Comparison of ENCODE assay signal across 26 cellular contexts in genomic region chr6:82841309-82841708, GRCh38.
"Had no signal": no experiment of that assay in that cellular context is flagged by ENCODE, and none has a peak within 500 bp of the region (broad histone marks: within the 10 kb centered on the region; RNA-seq: fewer than 3 reads in every experiment).

No MANE protein-coding gene starts in this region.

- H3K4me1 ChIP-seq: breast epithelium, gastrocnemius medialis, neural progenitor cell, parathyroid adenoma, psoas muscle, stomach, tibial artery, upper lobe of right lung had no signal

- H3K27ac ChIP-seq: breast epithelium, gastrocnemius medialis, neural progenitor cell, parathyroid adenoma, psoas muscle, stomach, tibial artery, upper lobe of right lung had no signal

- ATAC-seq: activated CD8-positive, alpha-beta memory T cell treated with anti-CD3 and anti-CD28 coated beads, Interleukin-2, amount 10 ng/mL, durations not matched to agents 7 days and 5 days; activated CD8-positive, alpha-beta T cell treated with anti-CD3 and anti-CD28 coated beads, Interleukin-2, amount 10 ng/mL, durations not matched to agents 7 days and 5 days; activated naive CD8-positive, alpha-beta T cell treated with anti-CD3 and anti-CD28 coated beads, Interleukin-2, amount 50 U/mL, for 24 hours; gastrocnemius medialis; psoas muscle; stimulated activated naive B cell treated with anti-CD40 and anti-IgM and Interleukin-4, amounts not matched to agents 10 μg/mL and 1 μg/mL and 100 μg/mL, for 72 hours; upper lobe of right lung had no signal

- H3K9me3 Mint-ChIP-seq: activated naive CD4-positive, alpha-beta T cell treated with anti-CD3 and anti-CD28 coated beads, Interleukin-2, amount 50 U/mL, for 24 hours; activated naive CD8-positive, alpha-beta T cell treated with anti-CD3 and anti-CD28 coated beads, Interleukin-2, amount 50 U/mL, for 24 hours; activated T-helper 2 cell treated with anti-CD3 and anti-CD28 coated beads, Interferon-gamma antibody, Interleukin-2, Interleukin-4, amounts not matched to agents 10 μg/mL and 5 μg/mL and 100 μg/mL, durations not matched to agents 14 hours and 24 hours and 36 hours; stimulated activated naive B cell treated with anti-CD40 and anti-IgM and Interleukin-4, amounts not matched to agents 10 μg/mL and 1 μg/mL and 100 μg/mL, for 72 hours had no signal

- H3K4me3 Mint-ChIP-seq: activated CD8-positive, alpha-beta memory T cell treated with anti-CD3 and anti-CD28 coated beads, Interleukin-2, amount 10 ng/mL, durations not matched to agents 7 days and 5 days; activated CD8-positive, alpha-beta T cell treated with anti-CD3 and anti-CD28 coated beads, Interleukin-2, amount 10 ng/mL, durations not matched to agents 7 days and 5 days; activated naive CD4-positive, alpha-beta T cell treated with anti-CD3 and anti-CD28 coated beads, Interleukin-2, amount 50 U/mL, for 24 hours; activated naive CD8-positive, alpha-beta T cell treated with anti-CD3 and anti-CD28 coated beads, Interleukin-2, amount 50 U/mL, for 24 hours; dendritic cell treated with granulocyte-macrophage colony-stimulating factor and Interleukin-4, amounts not matched to agents 40 ng/mL and 50 ng/mL, for 4 days; immature natural killer cell; naive thymus-derived CD8-positive, alpha-beta T cell; neural progenitor cell; stimulated activated naive B cell treated with anti-CD40 and anti-IgM and Interleukin-4, amounts not matched to agents 10 μg/mL and 1 μg/mL and 100 μg/mL, for 72 hours had no signal

- H3K79me2 ChIP-seq: parathyroid adenoma had no signal

- DNase-seq: activated CD8-positive, alpha-beta memory T cell treated with anti-CD3 and anti-CD28 coated beads, Interleukin-2, amount 10 ng/mL, durations not matched to agents 7 days and 5 days; activated CD8-positive, alpha-beta T cell treated with anti-CD3 and anti-CD28 coated beads, Interleukin-2, amount 10 ng/mL, durations not matched to agents 7 days and 5 days; activated naive CD8-positive, alpha-beta T cell treated with anti-CD3 and anti-CD28 coated beads, Interleukin-2, amount 50 U/mL, for 24 hours; activated T-cell treated with anti-CD3 and anti-CD28 coated beads, Interleukin-2, amount 50 U/mL, for 48 hours; amygdala; central memory CD4-positive, alpha-beta T cell; gastrocnemius medialis; glutamatergic neuron; immature natural killer cell; kidney; naive thymus-derived CD8-positive, alpha-beta T cell; occipital lobe; psoas muscle; stimulated activated CD4-positive, alpha-beta T cell treated with anti-CD3 and anti-CD28 coated beads, Interleukin-15, amount 100 ng/mL, for 24 hours; stimulated activated CD4-positive, alpha-beta T cell treated with anti-CD3 and anti-CD28 coated beads, Interleukin-2, amount 100 ng/mL, for 24 hours; stimulated activated naive B cell treated with anti-CD40 and anti-IgM and Interleukin-4, amounts not matched to agents 10 μg/mL and 1 μg/mL and 100 μg/mL, for 72 hours; stomach; T-helper 2 cell; tibial artery; upper lobe of right lung had no signal

- H3K27me3 Mint-ChIP-seq: activated CD8-positive, alpha-beta memory T cell treated with anti-CD3 and anti-CD28 coated beads, Interleukin-2, amount 10 ng/mL, durations not matched to agents 7 days and 5 days; activated naive CD4-positive, alpha-beta T cell treated with anti-CD3 and anti-CD28 coated beads, Interleukin-2, amount 50 U/mL, for 24 hours; dendritic cell treated with granulocyte-macrophage colony-stimulating factor and Interleukin-4, amounts not matched to agents 40 ng/mL and 50 ng/mL, for 4 days; stimulated activated naive B cell treated with anti-CD40 and anti-IgM and Interleukin-4, amounts not matched to agents 10 μg/mL and 1 μg/mL and 100 μg/mL, for 72 hours had no signal

- H3K4me3 ChIP-seq: breast epithelium, gastrocnemius medialis, neural progenitor cell, psoas muscle, stomach, tibial artery, upper lobe of right lung had no signal

- H3K9me3 ChIP-seq: breast epithelium, gastrocnemius medialis, psoas muscle, stomach, tibial artery, upper lobe of right lung had no signal

- H2AFZ ChIP-seq: neural progenitor cell, parathyroid adenoma had no signal

- H3K36me3 ChIP-seq: breast epithelium, gastrocnemius medialis, neural progenitor cell, stomach, tibial artery, upper lobe of right lung had no signal

- H3K4me1 Mint-ChIP-seq: activated CD8-positive, alpha-beta memory T cell treated with anti-CD3 and anti-CD28 coated beads, Interleukin-2, amount 10 ng/mL, durations not matched to agents 7 days and 5 days; activated naive CD4-positive, alpha-beta T cell treated with anti-CD3 and anti-CD28 coated beads, Interleukin-2, amount 50 U/mL, for 24 hours; activated naive CD8-positive, alpha-beta T cell treated with anti-CD3 and anti-CD28 coated beads, Interleukin-2, amount 50 U/mL, for 24 hours; immature natural killer cell; naive thymus-derived CD8-positive, alpha-beta T cell; neural progenitor cell; stimulated activated naive B cell treated with anti-CD40 and anti-IgM and Interleukin-4, amounts not matched to agents 10 μg/mL and 1 μg/mL and 100 μg/mL, for 72 hours had no signal

- H3K36me3 Mint-ChIP-seq: activated CD8-positive, alpha-beta memory T cell treated with anti-CD3 and anti-CD28 coated beads, Interleukin-2, amount 10 ng/mL, durations not matched to agents 7 days and 5 days; immature natural killer cell; naive thymus-derived CD8-positive, alpha-beta T cell; neural progenitor cell; stimulated activated naive B cell treated with anti-CD40 and anti-IgM and Interleukin-4, amounts not matched to agents 10 μg/mL and 1 μg/mL and 100 μg/mL, for 72 hours had no signal

- H3K4me2 ChIP-seq: neural progenitor cell had no signal

- H3K9ac ChIP-seq: neural progenitor cell, parathyroid adenoma had no signal

- H3K27me3 ChIP-seq: breast epithelium, gastrocnemius medialis, neural progenitor cell, stomach, tibial artery, upper lobe of right lung had no signal

- H3K27ac Mint-ChIP-seq: activated CD8-positive, alpha-beta memory T cell treated with anti-CD3 and anti-CD28 coated beads, Interleukin-2, amount 10 ng/mL, durations not matched to agents 7 days and 5 days; activated CD8-positive, alpha-beta T cell treated with anti-CD3 and anti-CD28 coated beads, Interleukin-2, amount 10 ng/mL, durations not matched to agents 7 days and 5 days; activated naive CD4-positive, alpha-beta T cell treated with anti-CD3 and anti-CD28 coated beads, Interleukin-2, amount 50 U/mL, for 24 hours; activated naive CD8-positive, alpha-beta T cell treated with anti-CD3 and anti-CD28 coated beads, Interleukin-2, amount 50 U/mL, for 24 hours; activated T-helper 2 cell treated with anti-CD3 and anti-CD28 coated beads, Interferon-gamma antibody, Interleukin-2, Interleukin-4, amounts not matched to agents 10 μg/mL and 5 μg/mL and 100 μg/mL, durations not matched to agents 14 hours and 24 hours and 36 hours; dendritic cell treated with granulocyte-macrophage colony-stimulating factor and Interleukin-4, amounts not matched to agents 40 ng/mL and 50 ng/mL, for 4 days; immature natural killer cell; naive thymus-derived CD8-positive, alpha-beta T cell; neural progenitor cell; stimulated activated naive B cell treated with anti-CD40 and anti-IgM and Interleukin-4, amounts not matched to agents 10 μg/mL and 1 μg/mL and 100 μg/mL, for 72 hours had no signal
